Comparison of ENCODE assay signal across 8 cellular contexts in genomic region chr12:104456417-104456949, GRCh38. TPM values are rescaled to one million over a fixed set of nuclear protein-coding genes. Genes with fewer than 3 reads are reported as not detected.
DNase-seq lines count a peak whose midpoint lies in the region; ATAC-seq and TF ChIP-seq lines count a peak whose summit lies in the region.

Gene CHST11, plus strand, starts transcription at chr12:104456948.

- H3K27ac ChIP-seq in SJCRH30 (peak within 1 kb of the TSS; percentile 67), foreskin keratinocyte (peak within 1 kb of the TSS; percentile 50), neural cell (ENCODE audit: low read length) (peak within 1 kb of the TSS; percentile 82), stomach (peak within 1 kb of the TSS; percentile 80 to 94 (median 91))

- H3F3A ChIP-seq in neural cell (ENCODE audit: insufficient read depth, low read length, poor library complexity, severe bottlenecking): no peaks in the 10 kb centered on the region

- TF ChIP-seq CTCF in LNCAP (IDR thresholded peaks at IDR 0.05) (0 out of 2 replicates have a peak, but pooled peaks have one; percentile 9), foreskin keratinocyte (conservative IDR thresholded peaks at IDR 0.05) (peak; percentile 40), neural cell (IDR thresholded peaks at IDR 0.05; ENCODE audit: poor library complexity, severe bottlenecking) (peak; percentile 67), stomach (IDR thresholded peaks at IDR 0.05) (peak in 2 of 7 experiments; percentile 15 to 17)

- peak within 1 kb of the TSS; percentile 42 for H3K4me2 ChIP-seq in neural cell (ENCODE audit: low read length)

- WGBS in stomach, 5 donors: 0% methylated on average over 39 to 47 of the region's 47 CpGs

- H3K4me3 ChIP-seq in SJCRH30: peak within 1 kb of the TSS; percentile 91
- H3K4me3 ChIP-seq in neural cell (ENCODE audit: low read length): peak within 1 kb of the TSS; percentile 88
- H3K4me3 ChIP-seq in stomach: peak within 1 kb of the TSS; percentile 78 to 99 (median 88)

- TF ChIP-seq RAD21 in neural cell (conservative IDR thresholded peaks at IDR 0.05): peak; percentile 59

- no peaks in the 10 kb centered on the region for H4K20me1 ChIP-seq in neural cell (ENCODE audit: insufficient read depth)

- no peaks in the 10 kb centered on the region for H3K9me2 ChIP-seq in neural cell (ENCODE audit: insufficient read depth, low read length)

- H3K9ac ChIP-seq in neural cell (ENCODE audit: low read length): peak within 1 kb of the TSS; percentile 82

- H3K9me3 ChIP-seq in SJCRH30 (replicated peaks) (no peaks in the 10 kb centered on the region), neural cell (ENCODE audit: low read length) (no peaks in the 10 kb centered on the region), stomach (no peaks in the 10 kb centered on the region)

- no peak for TF ChIP-seq POLR2A in stomach (IDR thresholded peaks at IDR 0.05)

- H3K79me2 ChIP-seq in neural cell (replicated peaks; ENCODE audit: insufficient read depth, low read length): peaks cover 34% of the 10 kb centered on the region

- no peaks in the 10 kb centered on the region for H3K27me3 ChIP-seq in SJCRH30
- no peaks in the 10 kb centered on the region for H3K27me3 ChIP-seq in foreskin keratinocyte
- H3K27me3 ChIP-seq in neural cell (ENCODE audit: insufficient read depth, low read depth, low read length): no peaks in the 10 kb centered on the region
- H3K27me3 ChIP-seq in stomach: no peaks in the 10 kb centered on the region

- TF ChIP-seq EP300 in neural cell (conservative IDR thresholded peaks at IDR 0.05; ENCODE audit: poor library complexity, severe bottlenecking): peak; percentile 42
- TF ChIP-seq EP300 in stomach (IDR thresholded peaks at IDR 0.05): no peak

- DNase-seq in DMS79 treated with DMSO at 0.1 percent for 48 hours (lab: John Stamatoyannopoulos, UW) (peak; percentile 84), SJCRH30 (peak; percentile 89 to 94), activated gamma-delta T cell treated with Interleukin-2 at 50 U/mL for 16 hours (peak; percentile 69), foreskin keratinocyte (peak; percentile 58 to 77), stomach (peak; percentile 77)

- peaks cover 9% of the 10 kb centered on the region for H3K4me1 ChIP-seq in SJCRH30
- H3K4me1 ChIP-seq in foreskin keratinocyte: peaks cover 22% of the 10 kb centered on the region
- peaks cover 7 to 46% (median 37%) of the 10 kb centered on the region in 4 donors for H3K4me1 ChIP-seq in stomach

- intact Hi-C loops in stomach (cut with DNase I; ENCODE audit: low total_unique reads): no loop called here

- H3K36me3 ChIP-seq in SJCRH30 (0 out of 2 replicates have a peak, but pooled peaks cover 3% of the 10 kb centered on the region), neural cell (ENCODE audit: insufficient read depth, low read length) (no peaks in the 10 kb centered on the region), stomach (no peaks in the 10 kb centered on the region)

- peak within 1 kb of the TSS; percentile 53 for H2AFZ ChIP-seq in neural cell (ENCODE audit: low read depth, low read length)

- ATAC-seq in GM21825 (IDR thresholded peaks at IDR 0.05; ENCODE audit: unreplicated experiment) (peak; percentile 61), foreskin keratinocyte (peak; percentile 68)

TF ChIP-seq in neural cell, 6 proteins besides CTCF, POLR2A, EP300 and RAD21:
- TF ChIP-seq SMC3 (conservative IDR thresholded peaks at IDR 0.05; ENCODE audit: poor library complexity): peak; percentile 57
- peak; percentile 58 for TF ChIP-seq MXI1 (conservative IDR thresholded peaks at IDR 0.05; ENCODE audit: poor library complexity, severe bottlenecking)
- no peak for TF ChIP-seq REST (IDR thresholded peaks at IDR 0.05; ENCODE audit: borderline replicate concordance)
- TF ChIP-seq TAF1 (IDR thresholded peaks at IDR 0.05; ENCODE audit: low read depth): no peak
- no peak for TF ChIP-seq EZH2 (IDR thresholded peaks at IDR 0.05; ENCODE audit: borderline replicate concordance, insufficient read depth, low read length, poor library complexity, severe bottlenecking)
- TF ChIP-seq POLR2AphosphoS5 (IDR thresholded peaks at IDR 0.05): no peak
TF ChIP-seq in neural cell: peak in this region for 2.

RNA-seq across cellular contexts. Expression of gene CHST11, which starts in this region (rescaled TPM):
- 31.8 and 37.0 TPM in 2 replicates for total RNA-seq in SJCRH30 (2014; rRNA removed; shearing (Covaris generic))
- total RNA-seq in foreskin keratinocyte (17.2 and 22.9 TPM in 2 replicates), stomach (100 to 1,000 TPM in 1 of 5 donors, 10 to 100 TPM in 3, 1 to 10 TPM in 1; 9.7 to 192 (median 30.1) TPM)
- polyA plus RNA-seq in foreskin keratinocyte (9.4 and 12.4 TPM in 2 replicates), neural cell (14.5 and 15.0 TPM in 2 replicates), stomach (1 to 10 TPM; 2.3 to 5.5 (median 3.1) TPM)
- 49.4 and 51.5 TPM in 2 replicates for polyA minus RNA-seq in neural cell

Comparison
In these comparisons a context has a peak if more than half of its experiments do, and no peak if none do; other contexts are left out.
1. Peak in every context shown above with its lines: DNase-seq, ATAC-seq, H3K4me3 ChIP-seq and H3K27ac ChIP-seq.